Comparison of ENCODE assay signal across 8 cellular contexts in genomic region chr11:46277313-46277622, GRCh38. TPM values are rescaled to one million over a fixed set of nuclear protein-coding genes. Genes with fewer than 3 reads are reported as not detected.
A peak's percentile ranks its signal among the peaks of the same experiment; 100 is the strongest.
DNase-seq lines count a peak whose midpoint lies in the region; ATAC-seq and TF ChIP-seq lines count a peak whose summit lies in the region.

No MANE protein-coding gene starts in this region.

- H3K9me3 ChIP-seq in CD8-positive, alpha-beta T cell (ENCODE audit: low read length): no peaks in the 10 kb centered on the region
- H3K9me3 ChIP-seq in MM.1S (replicated peaks; ENCODE audit: insufficient read depth, low read length): no peaks in the 10 kb centered on the region
- no peaks in the 10 kb centered on the region for H3K9me3 ChIP-seq in neural progenitor cell (ENCODE audit: low read depth)

- POLR2A ChIA-PET in CD8-positive, alpha-beta T cell (lab: Charles Lee): no interaction called here

- no peak overlapping the region for H3K4me3 ChIP-seq in CD8-positive, alpha-beta T cell (ENCODE audit: low read depth, low read length)
- H3K4me3 ChIP-seq in MM.1S (ENCODE audit: low read length): peak overlapping the region; percentile 2; the same call in 1 of the 2 replicates
- H3K4me3 ChIP-seq in neural progenitor cell: peak overlapping the region; percentile 80

- DNase-seq in CD8-positive, alpha-beta T cell: no peak
- DNase-seq in MM.1S (no peak), neural progenitor cell (ENCODE audit: low spot score) (no peak), occipital lobe (lab: John Stamatoyannopoulos, UW) (no peak), left lobe of liver (ENCODE audit: low spot score) (no peak)
- DNase-seq in effector memory CD8-positive, alpha-beta T cell: no peak

- no peaks in the 10 kb centered on the region for H3K9me3 Mint-ChIP-seq in CD8-positive, alpha-beta T cell
- H3K9me3 Mint-ChIP-seq in effector memory CD8-positive, alpha-beta T cell: no peaks in the 10 kb centered on the region
- no peaks in the 10 kb centered on the region for H3K9me3 Mint-ChIP-seq in neural progenitor cell

- no peak overlapping the region for H3K9ac ChIP-seq in MM.1S (ENCODE audit: low read length)
- H3K9ac ChIP-seq in neural progenitor cell: no peak overlapping the region

- peaks cover 23% of the 10 kb centered on the region for H3K4me1 Mint-ChIP-seq in CD8-positive, alpha-beta T cell (ENCODE audit: low read depth)
- peaks cover 9% of the 10 kb centered on the region in 2 donors for H3K4me1 Mint-ChIP-seq in effector memory CD8-positive, alpha-beta T cell (ENCODE audit: low read depth in 2 of 2)
- peaks cover 46% of the 10 kb centered on the region for H3K4me1 Mint-ChIP-seq in neural progenitor cell

- H2AFZ ChIP-seq in MM.1S (ENCODE audit: low read length) (no peak overlapping the region), neural progenitor cell (replicated peaks) (peak overlapping the region; percentile 91)

- H3K9me2 ChIP-seq in MM.1S (replicated peaks; ENCODE audit: insufficient read depth, low read length): no peaks in the 10 kb centered on the region

- peaks cover 33% of the 10 kb centered on the region for H3K27me3 Mint-ChIP-seq in CD8-positive, alpha-beta T cell (ENCODE audit: low read depth)
- peaks cover 46 to 74% of the 10 kb centered on the region in 2 donors for H3K27me3 Mint-ChIP-seq in effector memory CD8-positive, alpha-beta T cell
- H3K27me3 Mint-ChIP-seq in neural progenitor cell (ENCODE audit: insufficient read depth, low read depth): peaks cover 27% of the 10 kb centered on the region

- peaks cover 10% of the 10 kb centered on the region for H3K27me3 ChIP-seq in CD8-positive, alpha-beta T cell (ENCODE audit: insufficient read depth, low read length)
- peaks cover 48% of the 10 kb centered on the region for H3K27me3 ChIP-seq in MM.1S (replicated peaks; ENCODE audit: insufficient read depth, low read length)
- H3K27me3 ChIP-seq in neural progenitor cell: peaks cover 9% of the 10 kb centered on the region

- no peaks in the 10 kb centered on the region for H3F3A ChIP-seq in MM.1S (ENCODE audit: insufficient read depth, low read length)
- peaks cover 43% of the 10 kb centered on the region for H3F3A ChIP-seq in neural progenitor cell (ENCODE audit: low read depth)

- H3K36me3 ChIP-seq in CD8-positive, alpha-beta T cell (ENCODE audit: insufficient read depth, low read length): no peaks in the 10 kb centered on the region
- H3K36me3 ChIP-seq in MM.1S (replicated peaks; ENCODE audit: insufficient read depth, low read length) (no peaks in the 10 kb centered on the region), neural progenitor cell (no peaks in the 10 kb centered on the region)

- CTCF ChIA-PET in CD8-positive, alpha-beta T cell (lab: Charles Lee): interaction anchor here (0.6 to 1.8 kb wide), 3 partner anchors 12 to 404 kb away, joined by 4 to 5 read pairs (median 4); no protein-coding TSS in a partner anchor

- no peak for ATAC-seq in CD8-positive, alpha-beta T cell
- ATAC-seq in effector memory CD8-positive, alpha-beta T cell (replicated peaks): no peak
- ATAC-seq in GM21367 (IDR thresholded peaks at IDR 0.05; ENCODE audit: unreplicated experiment) (no peak), left lobe of liver (no peak), HG03039 (IDR thresholded peaks at IDR 0.05; ENCODE audit: unreplicated experiment) (no peak)

- peak overlapping the region; percentile 39 for H3K4me3 Mint-ChIP-seq in CD8-positive, alpha-beta T cell
- peak overlapping the region; percentile 52 to 65 for H3K4me3 Mint-ChIP-seq in effector memory CD8-positive, alpha-beta T cell
- H3K4me3 Mint-ChIP-seq in neural progenitor cell: peak overlapping the region; percentile 94

- no peaks in the 10 kb centered on the region for H3K79me2 ChIP-seq in MM.1S (ENCODE audit: low read length)
- H3K79me2 ChIP-seq in neural progenitor cell (ENCODE audit: low read depth): no peaks in the 10 kb centered on the region

- H3K4me1 ChIP-seq in CD8-positive, alpha-beta T cell (ENCODE audit: insufficient read depth, low read length): peaks cover 20% of the 10 kb centered on the region
- no peaks in the 10 kb centered on the region for H3K4me1 ChIP-seq in MM.1S (ENCODE audit: low read length)
- peaks cover 52% of the 10 kb centered on the region for H3K4me1 ChIP-seq in neural progenitor cell

- intact Hi-C loops in CD8-positive, alpha-beta T cell (cut with DNase I, micrococcal nuclease): no loop called here

- no peak overlapping the region for H3K27ac ChIP-seq in CD8-positive, alpha-beta T cell (ENCODE audit: low read depth, low read length)
- H3K27ac ChIP-seq in MM.1S (ENCODE audit: low read length) (no peak overlapping the region), neural progenitor cell (no peak overlapping the region)

- H3K36me3 Mint-ChIP-seq in CD8-positive, alpha-beta T cell: no peaks in the 10 kb centered on the region
- H3K36me3 Mint-ChIP-seq in effector memory CD8-positive, alpha-beta T cell (ENCODE audit: insufficient read depth): no peaks in the 10 kb centered on the region
- no peaks in the 10 kb centered on the region for H3K36me3 Mint-ChIP-seq in neural progenitor cell

- H4K20me1 ChIP-seq in MM.1S (ENCODE audit: insufficient read depth, low read length) (no peaks in the 10 kb centered on the region), neural progenitor cell (ENCODE audit: low read depth) (no peaks in the 10 kb centered on the region)

- TF ChIP-seq CTCF in CD8-positive, alpha-beta T cell (IDR thresholded peaks at IDR 0.05): no peak
- TF ChIP-seq CTCF in MM.1S (IDR thresholded peaks at IDR 0.05; ENCODE audit: low read length): no peak
- no peak for TF ChIP-seq CTCF in neural progenitor cell (IDR thresholded peaks at IDR 0.05)

- H3K27ac Mint-ChIP-seq in CD8-positive, alpha-beta T cell: no peak overlapping the region
- no peak overlapping the region for H3K27ac Mint-ChIP-seq in effector memory CD8-positive, alpha-beta T cell
- H3K27ac Mint-ChIP-seq in neural progenitor cell: no peak overlapping the region

- peak overlapping the region; percentile 31 for H3K4me2 ChIP-seq in MM.1S (ENCODE audit: low read depth, low read length)
- peak overlapping the region; percentile 100 for H3K4me2 ChIP-seq in neural progenitor cell

RNA-seq across cellular contexts. Expression of gene CREB3L1, which starts 0.2 kb away (rescaled TPM):
- total RNA-seq in CD8-positive, alpha-beta T cell: not detected
- 0.43 and 1.7 TPM in 2 replicates for total RNA-seq in neural progenitor cell (ENCODE audit: low replicate concordance)
- total RNA-seq in occipital lobe: 1.2 TPM
- total RNA-seq in left lobe of liver: 0.30 TPM

Comparison
In these comparisons a context has a peak if more than half of its experiments do, and no peak if none do; other contexts are left out.
1. H3K4me3 Mint-ChIP-seq: peak in every context shown above with its lines; median percentile 94 in neural progenitor cell; 58 in effector memory CD8-positive, alpha-beta T cell; 39 in CD8-positive, alpha-beta T cell.